25 cellular contexts compared by ENCODE assay signal in the genomic region with DNA sequence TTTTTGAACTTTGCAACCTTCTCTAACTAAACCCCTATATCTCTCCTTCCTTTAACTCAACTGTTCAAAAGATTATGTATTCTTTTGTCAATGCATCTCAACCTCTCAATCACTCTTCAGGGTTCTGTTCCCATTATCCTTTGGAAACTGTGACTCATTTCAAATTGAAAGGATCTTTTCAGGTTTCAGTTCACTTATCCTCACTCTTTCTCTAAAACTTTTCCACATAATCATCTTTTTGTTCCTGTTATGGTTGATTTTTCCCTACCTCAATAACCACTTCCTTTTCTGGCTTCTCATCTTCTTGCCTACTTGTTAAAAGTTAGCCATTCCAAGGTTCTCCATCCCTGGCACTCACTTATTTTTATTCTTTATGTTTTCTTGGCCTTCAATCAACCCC.
"Had no signal": no experiment of that assay in that cellular context is flagged by ENCODE, and none has a peak within 500 bp of the region (broad histone marks: within the 10 kb centered on the region; RNA-seq: fewer than 3 reads in every experiment).

No MANE protein-coding gene starts in this region.

- H3K27ac Mint-ChIP-seq: activated CD4-positive, alpha-beta T cell treated with anti-CD3 and anti-CD28 coated beads for 36 hours; activated CD8-positive, alpha-beta T cell treated with anti-CD3 and anti-CD28 coated beads, Interleukin-2, amount 10 ng/mL, durations not matched to agents 7 days and 5 days; activated naive CD4-positive, alpha-beta T cell treated with anti-CD3 and anti-CD28 coated beads, Interleukin-2, amount 50 U/mL, for 24 hours had no signal

- H3K4me1 Mint-ChIP-seq: activated CD4-positive, alpha-beta T cell treated with anti-CD3 and anti-CD28 coated beads for 36 hours; activated naive CD4-positive, alpha-beta T cell treated with anti-CD3 and anti-CD28 coated beads, Interleukin-2, amount 50 U/mL, for 24 hours had no signal

- H3K9me3 Mint-ChIP-seq: activated naive CD4-positive, alpha-beta T cell treated with anti-CD3 and anti-CD28 coated beads, Interleukin-2, amount 50 U/mL, for 24 hours had no signal

- H3K4me3 Mint-ChIP-seq: activated CD4-positive, alpha-beta T cell treated with anti-CD3 and anti-CD28 coated beads for 36 hours; activated CD8-positive, alpha-beta T cell treated with anti-CD3 and anti-CD28 coated beads, Interleukin-2, amount 10 ng/mL, durations not matched to agents 7 days and 5 days; activated naive CD4-positive, alpha-beta T cell treated with anti-CD3 and anti-CD28 coated beads, Interleukin-2, amount 50 U/mL, for 24 hours had no signal

- ATAC-seq: activated CD4-positive, alpha-beta T cell treated with anti-CD3 and anti-CD28 coated beads for 36 hours; activated CD8-positive, alpha-beta T cell treated with anti-CD3 and anti-CD28 coated beads, Interleukin-2, amount 10 ng/mL, durations not matched to agents 7 days and 5 days; Right ventricle myocardium inferior had no signal

- H3K27me3 Mint-ChIP-seq: activated CD4-positive, alpha-beta T cell treated with anti-CD3 and anti-CD28 coated beads for 36 hours; activated naive CD4-positive, alpha-beta T cell treated with anti-CD3 and anti-CD28 coated beads, Interleukin-2, amount 50 U/mL, for 24 hours had no signal

- DNase-seq: activated CD4-positive, alpha-beta T cell treated with anti-CD3 and anti-CD28 coated beads for 36 hours; activated CD4-positive, alpha-beta T cell treated with anti-CD3 and anti-CD28 coated beads, Interleukin-2, amount 50 U/mL, for 1 hour; activated CD8-positive, alpha-beta memory T cell treated with anti-CD3 and anti-CD28 coated beads, Interleukin-2, amount 50 U/mL, for 48 hours; activated CD8-positive, alpha-beta T cell treated with anti-CD3 and anti-CD28 coated beads, Interleukin-2, amount 10 ng/mL, durations not matched to agents 7 days and 5 days; activated effector memory CD4-positive, alpha-beta T cell treated with Interleukin-2 at 50 U/mL for 16 hours; activated naive CD4-positive, alpha-beta T cell; activated T-cell treated with anti-CD3 and anti-CD28 coated beads, Interleukin-2, amount 50 U/mL, for 1 hour; aorta; caudate nucleus; Karpas-422; MM.1S; NCI-H1092 treated with DMSO at 0.1 percent for 48 hours; NCI-H1417 treated with DMSO at 0.1 percent for 48 hours; NCI-H1694; NCI-H2081; NCI-H510A treated with DMSO at 0.1 percent for 48 hours; NCI-H69; NK-92 treated with Interleukin-12 subunit alpha and Interleukin-12 subunit beta, amount 100 ng/mL, for 24 hours; PC-9; RPMI8226; SK-N-SH; T-helper 1 cell; WERI-Rb-1 had no signal
